Comparison of ENCODE assay signal across 3 cellular contexts in genomic region chr9:134156564-134157377, GRCh38.
TF ChIP-seq lines count a peak whose summit lies in the region.

No MANE protein-coding gene starts in this region.

TF ChIP-seq in IMR-90, 13 proteins besides CTCF, POLR2A, EP300 and RAD21:
- TF ChIP-seq RCOR1 (IDR thresholded peaks at IDR 0.05; ENCODE audit: insufficient replicate concordance, low read length) (no peak), SMC3 (IDR thresholded peaks at IDR 0.05; ENCODE audit: low read depth, low read length) (no peak), MXI1 (IDR thresholded peaks at IDR 0.05; ENCODE audit: borderline replicate concordance, low read depth, low read length) (no peak), BHLHE40 (IDR thresholded peaks at IDR 0.05; ENCODE audit: low read depth, low read length) (no peak), CEBPB (IDR thresholded peaks at IDR 0.05; ENCODE audit: low read depth, low read length) (no peak), USF2 (IDR thresholded peaks at IDR 0.05; ENCODE audit: low read depth, low read length) (no peak), MAZ (IDR thresholded peaks at IDR 0.05; ENCODE audit: borderline replicate concordance, low read depth, low read length) (no peak), RFX5 (IDR thresholded peaks at IDR 0.05; ENCODE audit: low read depth, low read length) (no peak), MAFK (IDR thresholded peaks at IDR 0.05; ENCODE audit: low read depth, low read length) (no peak), NFE2L2 (IDR thresholded peaks at IDR 0.05; ENCODE audit: low read depth, low read length) (no peak), CHD1 (IDR thresholded peaks at IDR 0.05; ENCODE audit: low read depth, low read length) (no peak)
- TF ChIP-seq, protein P1, sequence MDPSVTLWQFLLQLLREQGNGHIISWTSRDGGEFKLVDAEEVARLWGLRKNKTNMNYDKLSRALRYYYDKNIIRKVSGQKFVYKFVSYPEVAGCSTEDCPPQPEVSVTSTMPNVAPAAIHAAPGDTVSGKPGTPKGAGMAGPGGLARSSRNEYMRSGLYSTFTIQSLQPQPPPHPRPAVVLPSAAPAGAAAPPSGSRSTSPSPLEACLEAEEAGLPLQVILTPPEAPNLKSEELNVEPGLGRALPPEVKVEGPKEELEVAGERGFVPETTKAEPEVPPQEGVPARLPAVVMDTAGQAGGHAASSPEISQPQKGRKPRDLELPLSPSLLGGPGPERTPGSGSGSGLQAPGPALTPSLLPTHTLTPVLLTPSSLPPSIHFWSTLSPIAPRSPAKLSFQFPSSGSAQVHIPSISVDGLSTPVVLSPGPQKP (IDR thresholded peaks at IDR 0.05; ENCODE audit: borderline replicate concordance, low read depth, low read length), result no peak

TF ChIP-seq in HepG2, 621 proteins besides CTCF, POLR2A, EP300 and RAD21:
- TF ChIP-seq AGO2 (optimal IDR thresholded peaks at IDR 0.05; ENCODE audit: low read depth, low read length) (peak; percentile 55), ZBTB38 (CRISPR knock-in tag; IDR thresholded peaks at IDR 0.05) (no peak), NFAT5 (CRISPR knock-in tag; IDR thresholded peaks at IDR 0.05) (no peak)

TF ChIP-seq in WTC11, 78 proteins besides CTCF, POLR2A, EP300 and RAD21:
- TF ChIP-seq GTF2I (CRISPR knock-in tag; conservative IDR thresholded peaks at IDR 0.05), result no peak
- no peak for TF ChIP-seq CREM (CRISPR knock-in tag; IDR thresholded peaks at IDR 0.05)
- no peak for TF ChIP-seq ZNF671 (CRISPR knock-in tag; IDR thresholded peaks at IDR 0.05)
- TF ChIP-seq NR2C2 (CRISPR knock-in tag; IDR thresholded peaks at IDR 0.05), result no peak
- TF ChIP-seq ETV6 (CRISPR knock-in tag; IDR thresholded peaks at IDR 0.05), result no peak
- TF ChIP-seq, protein P2, sequence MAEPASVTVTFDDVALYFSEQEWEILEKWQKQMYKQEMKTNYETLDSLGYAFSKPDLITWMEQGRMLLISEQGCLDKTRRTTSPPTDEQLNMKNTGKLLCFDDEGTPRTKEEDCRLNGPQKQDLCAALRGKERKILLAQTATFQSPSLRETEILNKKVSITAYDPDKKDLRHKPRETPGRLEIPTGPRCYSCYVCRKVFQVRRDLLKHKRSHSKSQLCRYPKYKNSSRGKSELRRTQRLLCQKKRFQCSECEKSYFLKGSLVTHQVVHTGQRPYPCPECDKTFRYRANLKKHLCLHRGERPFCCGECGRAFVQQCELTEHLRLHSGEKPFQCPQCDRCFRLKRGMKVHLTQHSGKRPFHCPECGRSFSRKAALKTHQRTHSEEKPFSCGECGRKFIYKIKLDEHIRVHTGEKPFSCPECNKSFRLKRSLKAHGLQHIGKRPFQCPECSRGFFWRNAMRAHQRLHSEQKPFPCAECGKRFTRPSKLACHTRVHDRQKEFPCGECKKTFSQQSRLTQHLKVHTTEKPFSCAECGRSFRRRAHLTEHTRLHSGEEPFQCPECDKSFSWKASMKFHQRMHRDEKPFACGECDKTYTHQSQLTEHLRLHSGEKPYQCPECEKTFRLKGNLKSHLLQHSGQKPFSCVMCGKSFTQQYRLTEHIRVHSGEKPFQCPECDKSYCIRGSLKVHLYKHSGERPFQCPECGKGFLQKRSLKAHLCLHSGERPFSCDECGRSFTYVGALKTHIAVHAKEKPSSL (CRISPR knock-in tag; conservative IDR thresholded peaks at IDR 0.05), result no peak
- TF ChIP-seq MYBL2 (CRISPR knock-in tag; IDR thresholded peaks at IDR 0.05), result no peak
- no peak for TF ChIP-seq TEAD4 (CRISPR knock-in tag; IDR thresholded peaks at IDR 0.05)
- no peak for TF ChIP-seq RELA (CRISPR knock-in tag; IDR thresholded peaks at IDR 0.05; ENCODE audit: borderline replicate concordance)
- no peak for TF ChIP-seq FOXK1 (CRISPR knock-in tag; IDR thresholded peaks at IDR 0.05)
- no peak for TF ChIP-seq FOXP1 (CRISPR knock-in tag; IDR thresholded peaks at IDR 0.05; ENCODE audit: borderline replicate concordance)
